14 cellular contexts compared by ENCODE assay signal in the genomic region with DNA sequence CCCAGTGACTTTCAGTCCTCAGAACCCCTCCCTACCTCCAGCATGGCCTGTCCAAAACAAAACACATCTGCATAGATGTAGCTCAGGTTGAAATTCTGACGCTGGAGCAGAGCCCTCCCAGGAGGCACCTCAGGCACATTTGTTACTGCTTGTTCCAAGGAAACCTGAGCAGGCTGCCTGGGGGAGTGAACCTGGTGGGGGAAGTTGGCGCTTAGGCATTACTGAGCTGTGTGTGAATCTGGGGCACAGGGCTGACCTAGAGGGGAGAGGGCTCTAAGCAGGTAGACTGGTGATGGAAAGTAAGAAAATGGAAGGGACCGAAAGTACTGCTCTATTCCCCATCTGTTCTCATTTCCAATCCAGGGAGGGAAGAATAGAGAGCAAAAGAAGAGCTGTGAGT.
DNase-seq lines count a peak whose midpoint lies in the region; ATAC-seq and TF ChIP-seq lines count a peak whose summit lies in the region.
"Had no signal": no experiment of that assay in that cellular context is flagged by ENCODE, and none has a peak within 500 bp of the region (broad histone marks: within the 10 kb centered on the region; RNA-seq: fewer than 3 reads in every experiment).

No MANE protein-coding gene starts in this region.

- peak; percentile 12 for ATAC-seq in activated CD8-positive, alpha-beta memory T cell treated with anti-CD3 and anti-CD28 coated beads, Interleukin-2, amount 10 ng/mL, durations not matched to agents 7 days and 5 days
- ATAC-seq in stimulated activated memory B cell treated with anti-CD40 and anti-IgM and Interleukin-4, amounts not matched to agents 10 μg/mL and 1 μg/mL and 100 μg/mL, for 72 hours: peak; percentile 24
- no peak for ATAC-seq in GM19452 (IDR thresholded peaks at IDR 0.05; ENCODE audit: unreplicated experiment)
- ATAC-seq: CD8-positive, alpha-beta T cell; GM12878 had no signal

- H3K9me3 ChIP-seq in OCI-LY3 (ENCODE audit: insufficient read depth, low read length): no peaks in the 10 kb centered on the region

- H3K9ac ChIP-seq in OCI-LY3 (ENCODE audit: low read length): no peak overlapping the region
- H3K9ac ChIP-seq: BLaER1 treated with 17β-estradiol and CSF1 and Interleukin-3, amounts not matched to agents 10 nM and 100 nM had no signal

- H3K27me3 ChIP-seq in OCI-LY3 (ENCODE audit: low read depth, low read length): no peaks in the 10 kb centered on the region
- H3K27me3 ChIP-seq: BLaER1 treated with 17β-estradiol and CSF1 and Interleukin-3, amounts not matched to agents 10 nM and 100 nM had no signal

- peak overlapping the region; percentile 23 for H3K27ac ChIP-seq in OCI-LY3 (ENCODE audit: low read length)
- H3K27ac ChIP-seq: BLaER1 treated with 17β-estradiol and CSF1 and Interleukin-3, amounts not matched to agents 10 nM and 100 nM had no signal

- no peak overlapping the region for H2AFZ ChIP-seq in OCI-LY3 (ENCODE audit: low read depth, low read length)

- H3K27ac Mint-ChIP-seq in activated CD8-positive, alpha-beta memory T cell treated with anti-CD3 and anti-CD28 coated beads, Interleukin-2, amount 10 ng/mL, durations not matched to agents 7 days and 5 days: no peak overlapping the region
- H3K27ac Mint-ChIP-seq in stimulated activated memory B cell treated with anti-CD40 and anti-IgM and Interleukin-4, amounts not matched to agents 10 μg/mL and 1 μg/mL and 100 μg/mL, for 72 hours: no peak overlapping the region
- H3K27ac Mint-ChIP-seq: B cell; CD8-positive, alpha-beta T cell had no signal

- H3K36me3 Mint-ChIP-seq in activated CD8-positive, alpha-beta memory T cell treated with anti-CD3 and anti-CD28 coated beads, Interleukin-2, amount 10 ng/mL, durations not matched to agents 7 days and 5 days: no peaks in the 10 kb centered on the region
- no peaks in the 10 kb centered on the region for H3K36me3 Mint-ChIP-seq in stimulated activated memory B cell treated with anti-CD40 and anti-IgM and Interleukin-4, amounts not matched to agents 10 μg/mL and 1 μg/mL and 100 μg/mL, for 72 hours
- H3K36me3 Mint-ChIP-seq: CD8-positive, alpha-beta T cell had no signal

- no peaks in the 10 kb centered on the region for H3K79me2 ChIP-seq in OCI-LY3 (ENCODE audit: low read length)

- peak; percentile 23 for DNase-seq in activated CD8-positive, alpha-beta memory T cell treated with anti-CD3 and anti-CD28 coated beads, Interleukin-2, amount 10 ng/mL, durations not matched to agents 7 days and 5 days
- DNase-seq in activated CD8-positive, alpha-beta memory T cell treated with anti-CD3 and anti-CD28 coated beads, Interleukin-2, amount 50 U/mL, for 4 hours: no peak
- DNase-seq in islet precursor cell: peak; percentile 50
- DNase-seq in NCI-H748 (lab: John Stamatoyannopoulos, UW; ENCODE audit: unreplicated experiment): no peak
- DNase-seq: Calu3; CD8-positive, alpha-beta T cell; DMS79 treated with DMSO at 0.1 percent for 48 hours; H9 had no signal

- H3K4me1 Mint-ChIP-seq in activated CD8-positive, alpha-beta memory T cell treated with anti-CD3 and anti-CD28 coated beads, Interleukin-2, amount 10 ng/mL, durations not matched to agents 7 days and 5 days: no peaks in the 10 kb centered on the region
- H3K4me1 Mint-ChIP-seq in stimulated activated memory B cell treated with anti-CD40 and anti-IgM and Interleukin-4, amounts not matched to agents 10 μg/mL and 1 μg/mL and 100 μg/mL, for 72 hours: no peaks in the 10 kb centered on the region
- H3K4me1 Mint-ChIP-seq: B cell had no signal

- peaks cover 2% of the 10 kb centered on the region for H3K27me3 Mint-ChIP-seq in activated CD8-positive, alpha-beta memory T cell treated with anti-CD3 and anti-CD28 coated beads, Interleukin-2, amount 10 ng/mL, durations not matched to agents 7 days and 5 days
- peaks cover 41% of the 10 kb centered on the region for H3K27me3 Mint-ChIP-seq in stimulated activated memory B cell treated with anti-CD40 and anti-IgM and Interleukin-4, amounts not matched to agents 10 μg/mL and 1 μg/mL and 100 μg/mL, for 72 hours

- H3K36me3 ChIP-seq in OCI-LY3 (replicated peaks; ENCODE audit: low read depth, low read length): no peaks in the 10 kb centered on the region

- peak overlapping the region; percentile 24; the same call in 1 of the 2 replicates for H3K4me3 ChIP-seq in OCI-LY3 (ENCODE audit: low read length)
- H3K4me3 ChIP-seq: BLaER1 treated with 17β-estradiol and CSF1 and Interleukin-3, amounts not matched to agents 10 nM and 100 nM; GM12878 had no signal

- CTCF ChIA-PET in activated CD8-positive, alpha-beta memory T cell treated with anti-CD3 and anti-CD28 coated beads, Interleukin-2, amount 10 ng/mL, durations not matched to agents 7 days and 5 days (lab: Charles Lee): interaction anchor here (0.8 kb wide), 1 partner anchor 27 kb away, joined by 3 read pairs; no protein-coding TSS in a partner anchor

- H3K9me3 Mint-ChIP-seq in activated CD8-positive, alpha-beta memory T cell treated with anti-CD3 and anti-CD28 coated beads, Interleukin-2, amount 10 ng/mL, durations not matched to agents 7 days and 5 days (ENCODE audit: low read depth): no peaks in the 10 kb centered on the region
- no peaks in the 10 kb centered on the region for H3K9me3 Mint-ChIP-seq in stimulated activated memory B cell treated with anti-CD40 and anti-IgM and Interleukin-4, amounts not matched to agents 10 μg/mL and 1 μg/mL and 100 μg/mL, for 72 hours
- H3K9me3 Mint-ChIP-seq: CD8-positive, alpha-beta T cell; H9 had no signal

- H3K4me3 Mint-ChIP-seq in activated CD8-positive, alpha-beta memory T cell treated with anti-CD3 and anti-CD28 coated beads, Interleukin-2, amount 10 ng/mL, durations not matched to agents 7 days and 5 days: no peak overlapping the region
- H3K4me3 Mint-ChIP-seq in stimulated activated memory B cell treated with anti-CD40 and anti-IgM and Interleukin-4, amounts not matched to agents 10 μg/mL and 1 μg/mL and 100 μg/mL, for 72 hours: no peak overlapping the region
- H3K4me3 Mint-ChIP-seq: B cell; CD8-positive, alpha-beta T cell; H9 had no signal

- TF ChIP-seq CTCF in OCI-LY3 (IDR thresholded peaks at IDR 0.05; ENCODE audit: low read depth, low read length): no peak

- H3K4me2 ChIP-seq in OCI-LY3 (ENCODE audit: low read length): peak overlapping the region; percentile 49
- H3K4me2 ChIP-seq: BLaER1 treated with 17β-estradiol and CSF1 and Interleukin-3, amounts not matched to agents 10 nM and 100 nM had no signal

- peaks cover 44% of the 10 kb centered on the region for H3K4me1 ChIP-seq in OCI-LY3 (ENCODE audit: low read length)
- H3K4me1 ChIP-seq: BLaER1 treated with 17β-estradiol and CSF1 and Interleukin-3, amounts not matched to agents 10 nM and 100 nM had no signal

- no peaks in the 10 kb centered on the region for H4K20me1 ChIP-seq in OCI-LY3 (ENCODE audit: insufficient read depth, low read length)
- H4K20me1 ChIP-seq: BLaER1 treated with 17β-estradiol and CSF1 and Interleukin-3, amounts not matched to agents 10 nM and 100 nM had no signal

Comparison
In these comparisons a context has a peak if more than half of its experiments do, and no peak if none do; other contexts are left out.
1. DNase-seq: peak in activated CD8-positive, alpha-beta memory T cell treated with anti-CD3 and anti-CD28 coated beads, Interleukin-2, amount 10 ng/mL, durations not matched to agents 7 days and 5 days (single experiment) and islet precursor cell (single experiment); none in activated CD8-positive, alpha-beta memory T cell treated with anti-CD3 and anti-CD28 coated beads, Interleukin-2, amount 50 U/mL, for 4 hours (single experiment) and NCI-H748 (single experiment).